ENCODE assay signal across 8 cellular contexts in genomic region chr20:54208492-54209044, GRCh38. TPM values are rescaled to one million over a fixed set of nuclear protein-coding genes. Genes with fewer than 3 reads are reported as not detected.
DNase-seq lines count a peak whose midpoint lies in the region; ATAC-seq and TF ChIP-seq lines count a peak whose summit lies in the region.

No MANE protein-coding gene starts in this region.

- H3K36me3 Mint-ChIP-seq in CD14-positive monocyte: peaks cover 0 to 8% of the 10 kb centered on the region in 2 donors

- no peaks in the 10 kb centered on the region for H3K27me3 Mint-ChIP-seq in CD14-positive monocyte (ENCODE audit: low read depth in 3 of 3)

- peaks cover 24% of the 10 kb centered on the region for H3K4me1 Mint-ChIP-seq in CD14-positive monocyte

- H3K27ac Mint-ChIP-seq in CD14-positive monocyte: peak overlapping the region in 5 of 7 donors; percentile 41 to 85 (median 64)

- peaks cover 16% of the 10 kb centered on the region in 2 experiments for H3K4me1 ChIP-seq in neutrophil (ENCODE audit: control insufficient read depth in 1 of 2, insufficient read depth in 1 of 2, low read depth in 1 of 2, low read length in 1 of 2)

- H3K27me3 ChIP-seq in neutrophil: no peaks in the 10 kb centered on the region

- H3K9me3 ChIP-seq in neutrophil: no peaks in the 10 kb centered on the region

- DNase-seq in CD14-positive monocyte (ENCODE audit: low spot score) (no peak), UCSD-AML1 (lab: John Stamatoyannopoulos, UW; ENCODE audit: unreplicated experiment) (peak; percentile 50), fibroblast of gingiva (ENCODE audit: low read depth) (peak; percentile 20)
- DNase-seq in stimulated activated naive CD4-positive, alpha-beta T cell treated with Interleukin-2 at 50 U/mL for 16 hours (lab: John Stamatoyannopoulos, UW): no peak
- no peak for DNase-seq in stimulated activated CD4-positive, alpha-beta T cell treated with anti-CD3 and anti-CD28 coated beads, Interleukin-4, amount 100 ng/mL, for 1 hour

- H3K4me3 ChIP-seq in neutrophil (ENCODE audit: low read depth in 1 of 2, low read length in 1 of 2): peak overlapping the region; percentile 79 to 82

- H3K27ac ChIP-seq in neutrophil: peak overlapping the region; percentile 90

- H3K9me3 Mint-ChIP-seq in CD14-positive monocyte: no peaks in the 10 kb centered on the region

- no peak for TF ChIP-seq CTCF in CD14-positive monocyte (IDR thresholded peaks at IDR 0.05)
- no peak for TF ChIP-seq CTCF in neutrophil (IDR thresholded peaks at IDR 0.05)

- peak overlapping the region; percentile 78 to 88 for H3K4me3 Mint-ChIP-seq in CD14-positive monocyte

- ATAC-seq in GM18909 (IDR thresholded peaks at IDR 0.05; ENCODE audit: poor library complexity, unreplicated experiment) (peak; percentile 16), HG03432 (IDR thresholded peaks at IDR 0.05; ENCODE audit: unreplicated experiment) (peak; percentile 7)

- intact Hi-C loops in CD14-positive monocyte (cut with micrococcal nuclease): loop anchor here in 1 of 2 donors (5.0 kb wide), 1 partner anchor 261 kb away; no protein-coding TSS in a partner anchor

- H3K36me3 ChIP-seq in neutrophil: no peaks in the 10 kb centered on the region

RNA-seq across cellular contexts. Expression of gene PFDN4, which starts 0.7 kb away (rescaled TPM):
- 10 to 100 TPM; 32.1 to 49.0 TPM for polyA plus RNA-seq in CD14-positive monocyte

RNA-seq across cellular contexts. Expression of gene CYP24A1, which starts 34.8 kb away (rescaled TPM):
- polyA plus RNA-seq in CD14-positive monocyte: not detected

Comparison
In these comparisons a context has a peak if more than half of its experiments do, and no peak if none do; other contexts are left out.
1. DNase-seq: peak in UCSD-AML1 (single experiment) and fibroblast of gingiva (single experiment); none in CD14-positive monocyte (single experiment), stimulated activated naive CD4-positive, alpha-beta T cell treated with Interleukin-2 at 50 U/mL for 16 hours (single experiment) and stimulated activated CD4-positive, alpha-beta T cell treated with anti-CD3 and anti-CD28 coated beads, Interleukin-4, amount 100 ng/mL, for 1 hour (single experiment).